Comparison of ENCODE assay signal across 1 cellular context in the genomic region with DNA sequence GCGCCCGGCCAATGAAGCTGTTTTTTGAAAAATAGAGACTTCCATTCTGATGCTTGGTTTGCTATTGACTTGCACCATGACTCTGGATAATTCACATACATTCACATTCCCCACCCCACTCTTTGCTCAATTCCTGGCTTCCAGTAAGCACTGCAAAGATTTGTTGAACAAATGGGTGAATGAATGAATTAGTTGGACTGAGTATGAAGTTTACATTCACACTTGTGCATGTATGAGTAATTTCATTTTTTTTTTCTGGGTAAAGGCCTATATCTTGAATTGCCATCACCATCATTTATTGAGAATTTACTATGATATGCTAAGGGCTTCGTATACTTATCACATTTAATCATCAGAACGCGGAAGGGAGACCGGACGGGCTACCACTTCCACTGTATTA.
TF ChIP-seq lines count a peak whose summit lies in the region.

No MANE protein-coding gene starts in this region.

TF ChIP-seq in H1, 55 proteins besides CTCF, POLR2A, EP300 and RAD21:
- no peak for TF ChIP-seq RBBP5 (IDR thresholded peaks at IDR 0.05; ENCODE audit: borderline replicate concordance, low read depth, low read length)
- TF ChIP-seq USF2 (IDR thresholded peaks at IDR 0.05; ENCODE audit: low read length), result no peak
- no peak for TF ChIP-seq BRCA1 (IDR thresholded peaks at IDR 0.05; ENCODE audit: low read depth, low read length)
- no peak for TF ChIP-seq CBX8 (IDR thresholded peaks at IDR 0.05; ENCODE audit: borderline replicate concordance, low read depth, low read length)
- no peak for TF ChIP-seq SAP30 (IDR thresholded peaks at IDR 0.05; ENCODE audit: insufficient read depth, insufficient replicate concordance, low read length)
- no peak for TF ChIP-seq NRF1 (IDR thresholded peaks at IDR 0.05; ENCODE audit: low read depth, low read length)
- TF ChIP-seq HDAC2 (IDR thresholded peaks at IDR 0.05; ENCODE audit: borderline replicate concordance in 1 of 2, low read depth in 2 of 2, low read length in 2 of 2), result no peak
- no peak for TF ChIP-seq TAF7 (optimal IDR thresholded peaks at IDR 0.05; ENCODE audit: borderline replicate concordance, low read depth, low read length)
- no peak for TF ChIP-seq SP2 (IDR thresholded peaks at IDR 0.05; ENCODE audit: low read length)
- TF ChIP-seq EZH2 (IDR thresholded peaks at IDR 0.05; ENCODE audit: low read depth, low read length, severe bottlenecking), result no peak
- no peak for TF ChIP-seq RNF2 (IDR thresholded peaks at IDR 0.05; ENCODE audit: borderline replicate concordance, low read depth, low read length, missing control alignments, poor library complexity, severe bottlenecking)
- no peak for TF ChIP-seq KDM4A (IDR thresholded peaks at IDR 0.05; ENCODE audit: low read depth, low read length, severe bottlenecking)
- TF ChIP-seq TCF12 (IDR thresholded peaks at IDR 0.05; ENCODE audit: low read depth, low read length), result no peak
- TF ChIP-seq CREB1 (IDR thresholded peaks at IDR 0.05), result no peak
- TF ChIP-seq CTBP2 (IDR thresholded peaks at IDR 0.05; ENCODE audit: borderline replicate concordance, insufficient read depth, insufficient read length, low read length), result no peak
